Comparison of ENCODE assay signal across 8 cellular contexts in genomic region chr5:150757087-150757649, GRCh38. TPM values are rescaled to one million over a fixed set of nuclear protein-coding genes. Genes with fewer than 3 reads are reported as not detected.
DNase-seq lines count a peak whose midpoint lies in the region; ATAC-seq and TF ChIP-seq lines count a peak whose summit lies in the region.

No MANE protein-coding gene starts in this region.

- peak overlapping the region; percentile 92 for H3K4me2 ChIP-seq in SU-DHL-6 (ENCODE audit: low read depth, low read length, poor library complexity, severe bottlenecking)

- no peak for TF ChIP-seq CTCF in SU-DHL-6 (IDR thresholded peaks at IDR 0.05; ENCODE audit: insufficient read depth, low read length, poor library complexity, severe bottlenecking)

- H3K27ac ChIP-seq in SU-DHL-6 (ENCODE audit: low read depth, low read length), result no peak overlapping the region

- H3K4me1 Mint-ChIP-seq in activated CD8-positive, alpha-beta memory T cell treated with anti-CD3 and anti-CD28 coated beads, Interleukin-2, amount 10 ng/mL, durations not matched to agents 7 days and 5 days, result peaks cover 35% of the 10 kb centered on the region
- peaks cover 44% of the 10 kb centered on the region for H3K4me1 Mint-ChIP-seq in stimulated activated naive CD8-positive, alpha-beta T cell treated with anti-CD3 and anti-CD28 coated beads, Interleukin-15, amount 100 ng/mL, for 72 hours

- H3K36me3 ChIP-seq in SU-DHL-6 (ENCODE audit: low read length), result peaks cover 25% of the 10 kb centered on the region; the same call in 1 of the 2 replicates

- peak overlapping the region; percentile 54 for H3K27ac Mint-ChIP-seq in activated CD8-positive, alpha-beta memory T cell treated with anti-CD3 and anti-CD28 coated beads, Interleukin-2, amount 10 ng/mL, durations not matched to agents 7 days and 5 days
- peak overlapping the region in 1 of 2 donors; percentile 4 for H3K27ac Mint-ChIP-seq in stimulated activated naive CD8-positive, alpha-beta T cell treated with anti-CD3 and anti-CD28 coated beads, Interleukin-15, amount 100 ng/mL, for 72 hours

- no peaks in the 10 kb centered on the region for H3K27me3 Mint-ChIP-seq in activated CD8-positive, alpha-beta memory T cell treated with anti-CD3 and anti-CD28 coated beads, Interleukin-2, amount 10 ng/mL, durations not matched to agents 7 days and 5 days
- no peaks in the 10 kb centered on the region for H3K27me3 Mint-ChIP-seq in stimulated activated naive CD8-positive, alpha-beta T cell treated with anti-CD3 and anti-CD28 coated beads, Interleukin-15, amount 100 ng/mL, for 72 hours

- no peak overlapping the region for H2AFZ ChIP-seq in SU-DHL-6 (ENCODE audit: low read depth, low read length, severe bottlenecking)

- no peak for DNase-seq in activated CD8-positive, alpha-beta memory T cell treated with anti-CD3 and anti-CD28 coated beads, Interleukin-2, amount 10 ng/mL, durations not matched to agents 7 days and 5 days
- DNase-seq in activated CD8-positive, alpha-beta memory T cell treated with anti-CD3 and anti-CD28 coated beads, Interleukin-2, amount 50 U/mL, for 4 hours, result no peak
- DNase-seq in fibroblast of peridontal ligament (ENCODE audit: extremely low read depth), result peak; percentile 10
- no peak for DNase-seq in stimulated activated naive CD8-positive, alpha-beta T cell treated with anti-CD3 and anti-CD28 coated beads, Interleukin-15, amount 100 ng/mL, for 72 hours
- no peak for DNase-seq in GM03348 (ENCODE audit: low spot score)

- H3K4me3 ChIP-seq in SU-DHL-6 (ENCODE audit: insufficient read depth, low read length, poor library complexity, severe bottlenecking), result peak overlapping the region; percentile 93

- no peaks in the 10 kb centered on the region for H3K9me3 ChIP-seq in SU-DHL-6 (ENCODE audit: insufficient read depth, low read length)

- no peaks in the 10 kb centered on the region for H3K27me3 ChIP-seq in SU-DHL-6 (ENCODE audit: low read length)

- H3F3A ChIP-seq in SU-DHL-6 (ENCODE audit: insufficient read depth), result peaks cover 4% of the 10 kb centered on the region; the same call in 1 of the 2 replicates

- peaks cover 42% of the 10 kb centered on the region for H3K36me3 Mint-ChIP-seq in activated CD8-positive, alpha-beta memory T cell treated with anti-CD3 and anti-CD28 coated beads, Interleukin-2, amount 10 ng/mL, durations not matched to agents 7 days and 5 days

- ATAC-seq in activated CD8-positive, alpha-beta memory T cell treated with anti-CD3 and anti-CD28 coated beads, Interleukin-2, amount 10 ng/mL, durations not matched to agents 7 days and 5 days, result no peak
- no peak for ATAC-seq in stimulated activated naive CD8-positive, alpha-beta T cell treated with anti-CD3 and anti-CD28 coated beads, Interleukin-15, amount 100 ng/mL, for 72 hours
- no peak for ATAC-seq in GM18909 (IDR thresholded peaks at IDR 0.05; ENCODE audit: poor library complexity, unreplicated experiment)
- ATAC-seq in HG02970 (IDR thresholded peaks at IDR 0.05; ENCODE audit: low FRiP score, unreplicated experiment), result no peak

- H3K9me3 Mint-ChIP-seq in activated CD8-positive, alpha-beta memory T cell treated with anti-CD3 and anti-CD28 coated beads, Interleukin-2, amount 10 ng/mL, durations not matched to agents 7 days and 5 days (ENCODE audit: low read depth), result no peaks in the 10 kb centered on the region
- H3K9me3 Mint-ChIP-seq in stimulated activated naive CD8-positive, alpha-beta T cell treated with anti-CD3 and anti-CD28 coated beads, Interleukin-15, amount 100 ng/mL, for 72 hours, result no peaks in the 10 kb centered on the region

- no peaks in the 10 kb centered on the region for H4K20me1 ChIP-seq in SU-DHL-6 (ENCODE audit: low read depth, low read length)

- no peaks in the 10 kb centered on the region for H3K9me2 ChIP-seq in SU-DHL-6 (replicated peaks; ENCODE audit: insufficient read depth, low read length)

- H3K79me2 ChIP-seq in SU-DHL-6 (ENCODE audit: insufficient read depth, low read length), result peaks cover 37% of the 10 kb centered on the region

- CTCF ChIA-PET in activated CD8-positive, alpha-beta memory T cell treated with anti-CD3 and anti-CD28 coated beads, Interleukin-2, amount 10 ng/mL, durations not matched to agents 7 days and 5 days (lab: Charles Lee), result interaction anchor here (1.4 to 4.9 kb wide), 5 partner anchors 22 to 90 kb away, joined by 4 to 21 read pairs (median 16); partner anchors contain the start of genes IRGM, RBM22 and SMIM3

- H3K4me3 Mint-ChIP-seq in activated CD8-positive, alpha-beta memory T cell treated with anti-CD3 and anti-CD28 coated beads, Interleukin-2, amount 10 ng/mL, durations not matched to agents 7 days and 5 days, result no peak overlapping the region
- peak overlapping the region; percentile 63 to 73 for H3K4me3 Mint-ChIP-seq in stimulated activated naive CD8-positive, alpha-beta T cell treated with anti-CD3 and anti-CD28 coated beads, Interleukin-15, amount 100 ng/mL, for 72 hours

- H3K9ac ChIP-seq in SU-DHL-6 (ENCODE audit: low read length), result peak overlapping the region; percentile 21; the same call in 1 of the 2 replicates

RNA-seq across cellular contexts. Expression of gene DCTN4, which starts 1.6 kb away (rescaled TPM):
- total RNA-seq in activated CD8-positive, alpha-beta memory T cell treated with anti-CD3 and anti-CD28 coated beads, Interleukin-2, amount 10 ng/mL, durations not matched to agents 7 days and 5 days, result 10 to 100 TPM; 41.9 to 46.1 TPM

RNA-seq across cellular contexts. Expression of gene SMIM3, which starts 21.4 kb away (rescaled TPM):
- 10 to 100 TPM; 22.1 to 37.5 TPM for total RNA-seq in activated CD8-positive, alpha-beta memory T cell treated with anti-CD3 and anti-CD28 coated beads, Interleukin-2, amount 10 ng/mL, durations not matched to agents 7 days and 5 days

RNA-seq across cellular contexts. Expression of gene RBM22, which starts 56.3 kb away (rescaled TPM):
- 10 to 100 TPM; 63.3 to 78.7 TPM for total RNA-seq in activated CD8-positive, alpha-beta memory T cell treated with anti-CD3 and anti-CD28 coated beads, Interleukin-2, amount 10 ng/mL, durations not matched to agents 7 days and 5 days
